Comparison of ENCODE assay signal across 8 cellular contexts in genomic region chr9:113578279-113578865, GRCh38.
DNase-seq lines count a peak whose midpoint lies in the region; ATAC-seq and TF ChIP-seq lines count a peak whose summit lies in the region.

No MANE protein-coding gene starts in this region.

- no peak for TF ChIP-seq EP300 in tibial nerve (IDR thresholded peaks at IDR 0.05)

- no peak for DNase-seq in RWPE1 (ENCODE audit: low spot score)
- DNase-seq in endothelial cell (ENCODE audit: low spot score): no peak
- DNase-seq in tibial nerve (ENCODE audit: low spot score in 2 of 2): no peak
- DNase-seq in NCI-H1694 (lab: John Stamatoyannopoulos, UW): no peak

- H3K4me1 Mint-ChIP-seq in endothelial cell (ENCODE audit: unreplicated experiment): peaks cover 51% of the 10 kb centered on the region

- H3K9ac ChIP-seq in skeletal muscle satellite cell (ENCODE audit: low read depth, low read length): peak overlapping the region; percentile 66

- H3K27ac ChIP-seq in RWPE1 (peak overlapping the region; percentile 74), tibial nerve (peak overlapping the region in 2 of 4 donors; percentile 61 to 74)

- CTCF ChIA-PET in RWPE1 (lab: Yijun Ruan, JAX): interaction anchor here (1.1 to 2.7 kb wide), 3 partner anchors 12 to 77 kb away, joined by 3 to 12 read pairs (median 11); no protein-coding TSS in a partner anchor

- no peaks in the 10 kb centered on the region for H3K9me3 Mint-ChIP-seq in endothelial cell (ENCODE audit: unreplicated experiment)

- POLR2A ChIA-PET in RWPE1 (lab: Yijun Ruan, JAX; ENCODE audit: low non-redundant PET): interaction anchor here (1.0 to 1.6 kb wide), 3 partner anchors 13 to 169 kb away, joined by 3 to 10 read pairs (median 6); no protein-coding TSS in a partner anchor

- peaks cover 42% of the 10 kb centered on the region for H3K36me3 Mint-ChIP-seq in endothelial cell (ENCODE audit: low read depth, unreplicated experiment)

- H3K4me3 Mint-ChIP-seq in endothelial cell (ENCODE audit: unreplicated experiment): no peak overlapping the region

- TF ChIP-seq CTCF in GM12872 (IDR thresholded peaks at IDR 0.05; ENCODE audit: insufficient read depth, low read depth, low read length) (0 out of 3 replicates have a peak, but pooled peaks have one; percentile 7), RWPE1 (conservative IDR thresholded peaks at IDR 0.05; ENCODE audit: low read depth) (no peak), endothelial cell (IDR thresholded peaks at IDR 0.05; ENCODE audit: unreplicated experiment) (no peak), tibial nerve (IDR thresholded peaks at IDR 0.05) (no peak)

- H3K4me1 ChIP-seq in skeletal muscle satellite cell (ENCODE audit: control insufficient read depth, insufficient read depth, low read length): peaks cover 61% of the 10 kb centered on the region
- H3K4me1 ChIP-seq in tibial nerve: peaks cover 0 to 62% (median 38%) of the 10 kb centered on the region in 4 donors

- H3K27ac Mint-ChIP-seq in endothelial cell (ENCODE audit: unreplicated experiment): peak overlapping the region; percentile 66

- peak overlapping the region; percentile 68 for H3K4me2 ChIP-seq in skeletal muscle satellite cell (ENCODE audit: low read length)

- TF ChIP-seq POLR2A in GM18505 (IDR thresholded peaks at IDR 0.05; ENCODE audit: borderline replicate concordance, extremely low read depth, insufficient read depth, insufficient read length) (no peak), tibial nerve (IDR thresholded peaks at IDR 0.05) (no peak)

- H3K27me3 Mint-ChIP-seq in endothelial cell (ENCODE audit: unreplicated experiment): peaks cover 13% of the 10 kb centered on the region

- H3K4me3 ChIP-seq in skeletal muscle satellite cell (ENCODE audit: low read length): peak overlapping the region; percentile 32
- H3K4me3 ChIP-seq in tibial nerve: no peak overlapping the region

- 91 to 100% methylated on average over 3 of the region's 3 CpGs for WGBS in tibial nerve, 2 donors

- ATAC-seq in GM18505 (IDR thresholded peaks at IDR 0.05; ENCODE audit: unreplicated experiment) (no peak), HG03460 (IDR thresholded peaks at IDR 0.05; ENCODE audit: unreplicated experiment) (no peak)

- no peaks in the 10 kb centered on the region for H3K36me3 ChIP-seq in skeletal muscle satellite cell (ENCODE audit: insufficient read depth, low read length)
- no peaks in the 10 kb centered on the region for H3K36me3 ChIP-seq in tibial nerve

- no peaks in the 10 kb centered on the region for H3K9me3 ChIP-seq in skeletal muscle satellite cell (replicated peaks; ENCODE audit: low read length)
- no peaks in the 10 kb centered on the region for H3K9me3 ChIP-seq in tibial nerve

- H3K27me3 ChIP-seq in skeletal muscle satellite cell (ENCODE audit: control insufficient read depth, insufficient read depth, low read length): no peaks in the 10 kb centered on the region
- H3K27me3 ChIP-seq in tibial nerve: no peaks in the 10 kb centered on the region
